10 cellular contexts compared by ENCODE assay signal in the genomic region with DNA sequence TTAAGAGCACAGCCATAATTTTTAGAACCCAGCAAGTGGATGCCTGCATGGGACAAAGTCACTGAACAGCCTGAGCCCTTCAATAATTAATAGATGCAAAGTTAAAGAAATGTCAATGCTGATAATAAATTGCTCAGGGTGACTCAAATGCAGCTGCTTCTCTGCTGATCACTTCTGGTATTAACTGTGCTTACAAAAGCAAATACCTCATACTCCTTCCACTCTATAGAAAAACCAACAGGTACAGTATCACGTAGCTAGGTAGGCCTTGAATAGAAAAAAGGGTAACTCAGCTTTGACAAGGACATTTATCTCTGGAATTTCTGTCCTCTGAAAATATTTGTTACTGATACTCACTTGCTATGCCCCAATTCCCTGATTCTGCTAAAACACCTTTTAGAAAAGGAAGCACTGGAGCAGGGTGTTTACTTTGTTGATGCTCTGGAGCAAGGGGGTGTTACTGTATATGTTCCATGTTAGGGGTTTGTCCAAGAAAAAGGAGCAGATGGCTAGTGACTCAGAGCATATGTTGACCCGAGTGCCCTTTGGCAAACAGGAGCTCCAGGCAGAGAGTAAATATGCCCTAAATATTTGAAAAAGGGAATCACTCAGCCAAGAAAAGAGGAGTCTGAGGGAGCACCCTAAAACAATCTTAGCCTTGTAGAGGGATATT. TPM values are rescaled to one million over a fixed set of nuclear protein-coding genes. Genes with fewer than 3 reads are reported as not detected.
DNase-seq lines count a peak whose midpoint lies in the region; ATAC-seq and TF ChIP-seq lines count a peak whose summit lies in the region.
"Had no signal": no experiment of that assay in that cellular context is flagged by ENCODE, and none has a peak within 500 bp of the region (broad histone marks: within the 10 kb centered on the region; RNA-seq: fewer than 3 reads in every experiment).

No MANE protein-coding gene starts in this region.

- peak; percentile 59 for DNase-seq in GM23248
- DNase-seq in NCI-H510A treated with DMSO at 0.1 percent for 48 hours (lab: John Stamatoyannopoulos, UW), result peak; percentile 87
- peak in 1 of 10 donors; percentile 55 for DNase-seq in dorsolateral prefrontal cortex
- DNase-seq in psoas muscle, result no peak
- DNase-seq in uterus, result no peak
- no peak for DNase-seq in occipital lobe (lab: John Stamatoyannopoulos, UW)
- DNase-seq in pons (ENCODE audit: low spot score), result no peak
- DNase-seq in stimulated activated CD4-positive, alpha-beta T cell treated with anti-CD3 and anti-CD28 coated beads, Interleukin-12 subunit alpha, Interleukin-12 subunit beta, amount 100 ng/mL, for 4 hours, result no peak
- DNase-seq: NK-92 treated with Interleukin-12 subunit alpha and Interleukin-12 subunit beta, amount 100 ng/mL, for 24 hours had no signal

- no peaks in the 10 kb centered on the region for H3K9me3 ChIP-seq in GM23248 (ENCODE audit: low read depth)
- no peaks in the 10 kb centered on the region for H3K9me3 ChIP-seq in psoas muscle
- H3K9me3 ChIP-seq in uterus, result no peaks in the 10 kb centered on the region

- H3K79me2 ChIP-seq in GM23248 (ENCODE audit: insufficient read depth), result no peaks in the 10 kb centered on the region

- peak overlapping the region; percentile 33 for H3K4me2 ChIP-seq in GM23248 (ENCODE audit: unreplicated experiment)

- H3K36me3 ChIP-seq in GM23248 (ENCODE audit: low read depth), result no peaks in the 10 kb centered on the region
- H3K36me3 ChIP-seq in psoas muscle (ENCODE audit: insufficient read depth in 1 of 2, low read depth in 1 of 2), result no peaks in the 10 kb centered on the region
- no peaks in the 10 kb centered on the region for H3K36me3 ChIP-seq in uterus

- TF ChIP-seq POLR2A in uterus (IDR thresholded peaks at IDR 0.05), result no peak

- 45 to 50% methylated on average over 2 of the region's 2 CpGs for WGBS in GM23248 (ENCODE audit: low coverage in 1 of 2, low lambda C conversion rate in 2 of 2, missing lambda C conversion rate in 2 of 2), 2 experiments
- WGBS in psoas muscle, 3 donors, result 69 to 78% (median 78%) methylated on average over 2 of the region's 2 CpGs

- no peaks in the 10 kb centered on the region for H4K20me1 ChIP-seq in GM23248 (ENCODE audit: insufficient read depth)

- intact Hi-C loops in dorsolateral prefrontal cortex (cut with DNase I) (no loop called here), psoas muscle (cut with DNase I) (no loop called here), uterus (cut with DNase I; ENCODE audit: low total_unique reads) (no loop called here)

- H3K4me3 ChIP-seq in GM23248, result no peak overlapping the region
- no peak overlapping the region for H3K4me3 ChIP-seq in dorsolateral prefrontal cortex
- no peak overlapping the region for H3K4me3 ChIP-seq in psoas muscle
- no peak overlapping the region for H3K4me3 ChIP-seq in uterus
- H3K4me3 ChIP-seq: GM12878 had no signal

- ATAC-seq in psoas muscle, result no peak
- ATAC-seq: GM12878 had no signal

- in situ Hi-C loops in GM23248 (cut with MboI), result no loop called here

- H3K4me1 ChIP-seq in GM23248 (ENCODE audit: insufficient read depth) (peaks cover 69% of the 10 kb centered on the region), psoas muscle (peaks cover 33% of the 10 kb centered on the region), uterus (peaks cover 0 to 22% of the 10 kb centered on the region in 2 donors)

- no peaks in the 10 kb centered on the region for H3K27me3 ChIP-seq in GM23248 (replicated peaks; ENCODE audit: insufficient read depth)
- no peaks in the 10 kb centered on the region for H3K27me3 ChIP-seq in dorsolateral prefrontal cortex
- no peaks in the 10 kb centered on the region for H3K27me3 ChIP-seq in psoas muscle (ENCODE audit: insufficient read depth in 3 of 3, low read length in 2 of 3)
- no peaks in the 10 kb centered on the region for H3K27me3 ChIP-seq in uterus

- peaks cover 42% of the 10 kb centered on the region for H3F3A ChIP-seq in GM23248 (ENCODE audit: insufficient read depth)

- H3K27ac ChIP-seq in GM23248 (peak overlapping the region; percentile 49), dorsolateral prefrontal cortex (peak overlapping the region in 54 of 59 donors; percentile 1 to 99 (median 94)), psoas muscle (peak overlapping the region; percentile 5), uterus (no peak overlapping the region)

- TF ChIP-seq CTCF in dorsolateral prefrontal cortex (IDR thresholded peaks at IDR 0.05 in 54 of 56, conservative IDR thresholded peaks at IDR 0.05 in 2 of 56; ENCODE audit: low read depth in 1 of 56, partially characterized antibody in 56 of 56), result peak in 1 of 56 donors; percentile 4
- no peak for TF ChIP-seq CTCF in psoas muscle (IDR thresholded peaks at IDR 0.05)
- no peak for TF ChIP-seq CTCF in uterus (IDR thresholded peaks at IDR 0.05)

- no peaks in the 10 kb centered on the region for H3K9me2 ChIP-seq in GM23248 (ENCODE audit: insufficient read depth)

- no peak overlapping the region for H2AFZ ChIP-seq in GM23248

- no peak overlapping the region for H3K9ac ChIP-seq in GM23248

RNA-seq across cellular contexts. Expression of a gene that starts 59.1 kb away (rescaled TPM):
- 390 and 425 TPM in 2 replicates for total RNA-seq in GM23248 (2014; rRNA removed; shearing (Covaris generic))
- polyA plus RNA-seq in GM23248 (2016; fragmentation: Nextera tagmentation; extraction: Ambion mirVana), result 357 and 361 TPM in 2 replicates
- 100 to 1,000 TPM; 342 to 975 (median 727) TPM for total RNA-seq in dorsolateral prefrontal cortex
- 100 to 1,000 TPM; 235 to 394 (median 302) TPM for total RNA-seq in psoas muscle
- polyA plus RNA-seq in psoas muscle, result 100 to 1,000 TPM; 168 to 542 (median 289) TPM
- 100 to 1,000 TPM; 119 to 205 (median 154) TPM for total RNA-seq in uterus
- 588 TPM for total RNA-seq in occipital lobe

Comparison
In these comparisons a context has a peak if more than half of its experiments do, and no peak if none do; other contexts are left out.
1. DNase-seq: peak in GM23248 (single experiment) and NCI-H510A treated with DMSO at 0.1 percent for 48 hours (single experiment); none in psoas muscle (0 of 2), uterus (0 of 2), occipital lobe (single experiment), pons (single experiment) and stimulated activated CD4-positive, alpha-beta T cell treated with anti-CD3 and anti-CD28 coated beads, Interleukin-12 subunit alpha, Interleukin-12 subunit beta, amount 100 ng/mL, for 4 hours (single experiment).
2. H3K27ac ChIP-seq: peak in GM23248 (single experiment), dorsolateral prefrontal cortex (54 of 59) and psoas muscle (single experiment); none in uterus (0 of 2).